Comparison of ENCODE assay signal across 8 cellular contexts in the genomic region with DNA sequence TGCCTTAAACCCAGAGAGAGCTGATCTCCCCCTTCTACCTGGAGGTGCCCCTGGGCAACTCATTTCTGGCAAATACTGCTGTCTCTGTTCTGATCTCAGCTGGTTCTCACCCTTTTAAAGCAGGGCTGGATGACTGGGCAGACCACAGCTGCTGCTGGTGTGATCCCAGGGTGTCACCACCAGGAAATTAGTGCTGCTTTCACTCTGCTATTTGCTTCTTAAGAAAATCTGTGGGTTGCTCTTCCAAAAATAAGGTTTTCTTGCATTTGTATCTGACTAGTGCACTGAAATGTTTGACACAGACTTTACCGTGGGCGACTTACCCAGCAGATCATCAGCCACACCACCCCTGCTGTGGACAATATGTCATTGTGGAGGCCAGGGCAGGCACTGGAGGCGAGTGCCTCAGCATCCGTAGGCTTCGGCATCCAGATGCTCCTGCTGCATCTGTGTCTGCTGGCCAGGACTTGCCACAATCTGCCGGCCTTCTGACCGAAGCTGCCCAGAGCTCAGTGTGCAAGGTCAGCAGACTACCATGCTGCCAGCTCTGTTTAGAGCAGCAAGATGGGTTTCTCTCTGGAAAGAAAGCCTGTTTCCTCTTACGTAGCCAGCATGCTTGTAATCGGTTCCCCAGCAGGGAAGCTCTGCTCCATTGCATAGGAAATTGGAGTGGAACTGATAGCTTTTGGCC. TPM values are rescaled to one million over a fixed set of nuclear protein-coding genes. Genes with fewer than 3 reads are reported as not detected.
DNase-seq lines count a peak whose midpoint lies in the region; ATAC-seq and TF ChIP-seq lines count a peak whose summit lies in the region.

No MANE protein-coding gene starts in this region.

- H3K4me1 ChIP-seq in ascending aorta: peaks cover 0 to 29% of the 10 kb centered on the region in 2 donors

- H3K4me3 ChIP-seq in ascending aorta: peak overlapping the region; percentile 12 to 19
- no peak overlapping the region for H3K4me3 ChIP-seq in lower leg skin (ENCODE audit: low read depth, poor library complexity, severe bottlenecking)

- H3K36me3 ChIP-seq in ascending aorta: no peaks in the 10 kb centered on the region

- DNase-seq in activated effector memory CD4-positive, alpha-beta T cell treated with anti-CD3 and anti-CD28 coated beads, Interleukin-2, amount 50 U/mL, for 16 hours: peak; percentile 71
- DNase-seq in activated effector memory CD4-positive, alpha-beta T cell treated with Interleukin-2 at 50 U/mL for 16 hours: no peak
- DNase-seq in ascending aorta (ENCODE audit: low spot score in 2 of 2): peak in 1 of 2 donors; percentile 69
- DNase-seq in lower leg skin (ENCODE audit: low spot score in 2 of 2): peak; percentile 29 to 87
- DNase-seq in stimulated activated naive CD8-positive, alpha-beta T cell treated with anti-CD3 and anti-CD28 coated beads, Interleukin-15, Interleukin-2, amounts not matched to agents 100 U/mL and 50 U/mL, for 24 hours: peak; percentile 67
- no peak for DNase-seq in putamen (ENCODE audit: low spot score)
- DNase-seq in DMS79 treated with DMSO at 0.1 percent for 48 hours (lab: John Stamatoyannopoulos, UW): no peak

- TF ChIP-seq CTCF in ascending aorta (IDR thresholded peaks at IDR 0.05): peak in 1 of 3 experiments; percentile 8
- no peak for TF ChIP-seq CTCF in lower leg skin (IDR thresholded peaks at IDR 0.05)

- 54 to 64% methylated on average over 9 of the region's 9 CpGs for WGBS in lower leg skin, 2 donors

- H3K9me3 ChIP-seq in ascending aorta: no peaks in the 10 kb centered on the region

- peak; percentile 67 for ATAC-seq in HG03460 (IDR thresholded peaks at IDR 0.05; ENCODE audit: unreplicated experiment)
- peak; percentile 97 for ATAC-seq in stimulated activated naive CD8-positive, alpha-beta T cell treated with anti-CD3 and anti-CD28 coated beads, Interleukin-15, Interleukin-2, amounts not matched to agents 100 U/mL and 50 U/mL, for 24 hours

- no peak for TF ChIP-seq POLR2A in lower leg skin (IDR thresholded peaks at IDR 0.05)

- peak overlapping the region; percentile 34 to 35 for H3K27ac ChIP-seq in ascending aorta

- H3K27me3 ChIP-seq in ascending aorta: no peaks in the 10 kb centered on the region

- intact Hi-C loops in ascending aorta (cut with DNase I) (no loop called here), lower leg skin (cut with DNase I; ENCODE audit: low total_unique reads) (no loop called here)

RNA-seq across cellular contexts. Expression of gene ARHGAP26, which starts 13.6 kb away (rescaled TPM):
- 34.9 TPM for total RNA-seq in ascending aorta
- total RNA-seq in lower leg skin: 10 to 100 TPM; 11.0 to 23.3 (median 14.3) TPM

Comparison
In these comparisons a context has a peak if more than half of its experiments do, and no peak if none do; other contexts are left out.
1. DNase-seq: peak in activated effector memory CD4-positive, alpha-beta T cell treated with anti-CD3 and anti-CD28 coated beads, Interleukin-2, amount 50 U/mL, for 16 hours (single experiment), lower leg skin (2 of 2) and stimulated activated naive CD8-positive, alpha-beta T cell treated with anti-CD3 and anti-CD28 coated beads, Interleukin-15, Interleukin-2, amounts not matched to agents 100 U/mL and 50 U/mL, for 24 hours (single experiment); none in activated effector memory CD4-positive, alpha-beta T cell treated with Interleukin-2 at 50 U/mL for 16 hours (single experiment), putamen (single experiment) and DMS79 treated with DMSO at 0.1 percent for 48 hours (single experiment).